ENCODE assay signal across 14 cellular contexts in genomic region chr1:109930252-109930993, GRCh38. TPM values are rescaled to one million over a fixed set of nuclear protein-coding genes. Genes with fewer than 3 reads are reported as not detected.
DNase-seq lines count a peak whose midpoint lies in the region; ATAC-seq, FAIRE-seq and TF ChIP-seq lines count a peak whose summit lies in the region.
"Had no signal": no experiment of that assay in that cellular context is flagged by ENCODE, and none has a peak within 500 bp of the region (broad histone marks: within the 10 kb centered on the region; RNA-seq: fewer than 3 reads in every experiment).

No MANE protein-coding gene starts in this region.

- CTCF ChIA-PET in Caco-2 (lab: Charles Lee) (interaction anchor here (1.0 to 1.8 kb wide), 2 partner anchors 50 to 53 kb away, joined by 3 to 9 read pairs; partner anchors contain the start of gene AHCYL1), OCI-LY7 (lab: Charles Lee; ENCODE audit: unreplicated experiment) (no interaction called here)

- H3K9me2 ChIP-seq in OCI-LY7 (ENCODE audit: insufficient read depth, low read length) (no peaks in the 10 kb centered on the region), hepatocyte (replicated peaks; ENCODE audit: insufficient read depth) (no peaks in the 10 kb centered on the region)

- BruUV-seq in Caco-2 (replicated peaks; lab: Mats Ljungman, UMichigan) = no TSS peak
- BruUV-seq in OCI-LY7 (replicated peaks; lab: Mats Ljungman, UMichigan) = no TSS peak

- WGBS in hepatocyte (ENCODE audit: low lambda C conversion rate, missing lambda C conversion rate) = 90% methylated on average over 9 of the region's 9 CpGs

- FAIRE-seq in urothelium cell line (lab: Jason Lieb, UNC) = no peak
- FAIRE-seq: H54 had no signal

- H3K9me3 Mint-ChIP-seq in Caco-2 (ENCODE audit: unreplicated experiment) = no peaks in the 10 kb centered on the region

- no peak for TF ChIP-seq CTCF in Caco-2 (IDR thresholded peaks at IDR 0.05; ENCODE audit: insufficient read depth in 1 of 2, low read depth in 1 of 2, low read length in 1 of 2, severe bottlenecking in 1 of 2, unreplicated experiment in 1 of 2)
- TF ChIP-seq CTCF in OCI-LY7 (conservative IDR thresholded peaks at IDR 0.05; ENCODE audit: low read length) = 0 out of 2 replicates have a peak, but pooled peaks have one; percentile 22
- no peak for TF ChIP-seq CTCF in hepatocyte (IDR thresholded peaks at IDR 0.05; ENCODE audit: poor library complexity)
- TF ChIP-seq CTCF in WERI-Rb-1 (IDR thresholded peaks at IDR 0.05; ENCODE audit: low read depth, low read length) = no peak

- no peaks in the 10 kb centered on the region for H3K9me3 ChIP-seq in Caco-2
- H3K9me3 ChIP-seq in OCI-LY7 (ENCODE audit: low read length) = no peaks in the 10 kb centered on the region
- no peaks in the 10 kb centered on the region for H3K9me3 ChIP-seq in hepatocyte (ENCODE audit: low read depth)
- H3K9me3 ChIP-seq in WERI-Rb-1 (ENCODE audit: severe bottlenecking) = no peaks in the 10 kb centered on the region

- H3K36me3 ChIP-seq in Caco-2 (ENCODE audit: control insufficient read depth, insufficient read depth, low read length) (no peaks in the 10 kb centered on the region), OCI-LY7 (ENCODE audit: insufficient read depth, low read length) (no peaks in the 10 kb centered on the region), hepatocyte (replicated peaks; ENCODE audit: insufficient read depth, low read depth) (no peaks in the 10 kb centered on the region), WERI-Rb-1 (no peaks in the 10 kb centered on the region; the same call in 1 of the 2 replicates)

- H3K27ac ChIP-seq in OCI-LY7 (ENCODE audit: low read depth, low read length, poor library complexity, severe bottlenecking) (no peak overlapping the region), hepatocyte (peak overlapping the region; percentile 59), WERI-Rb-1 (no peak overlapping the region)
- H3K27ac ChIP-seq: C4-2B had no signal

- H3K4me1 Mint-ChIP-seq in Caco-2 (ENCODE audit: low read depth, unreplicated experiment) = peaks cover 19% of the 10 kb centered on the region

- no peaks in the 10 kb centered on the region for H3K27me3 Mint-ChIP-seq in Caco-2 (ENCODE audit: insufficient read depth, unreplicated experiment)

- DNase-seq in Caco-2 = no peak
- DNase-seq in OCI-LY7 (ENCODE audit: low spot score) = no peak
- DNase-seq in hepatocyte (ENCODE audit: low spot score) = no peak
- peak; percentile 44 for DNase-seq in sciatic nerve (ENCODE audit: low spot score)
- DNase-seq in urothelium cell line (ENCODE audit: low spot score) = no peak
- no peak for DNase-seq in WERI-Rb-1
- DNase-seq in NCI-H774 (lab: John Stamatoyannopoulos, UW) = no peak
- DNase-seq: activated CD4-positive, alpha-beta T cell treated with anti-CD3 and anti-CD28 coated beads, Interleukin-2, amount 50 U/mL, for 48 hours; activated naive CD4-positive, alpha-beta T cell treated with anti-CD3 and anti-CD28 coated beads, Interleukin-2, amount 50 U/mL, for 16 hours; effector CD4-positive, alpha-beta T cell; stimulated activated naive CD4-positive, alpha-beta T cell treated with Interleukin-2 at 50 U/mL for 16 hours had no signal

- H3K27me3 ChIP-seq in Caco-2 (replicated peaks; ENCODE audit: control insufficient read depth, insufficient read depth, low read length) (no peaks in the 10 kb centered on the region), hepatocyte (no peaks in the 10 kb centered on the region), WERI-Rb-1 (ENCODE audit: insufficient read depth, low read depth, severe bottlenecking) (no peaks in the 10 kb centered on the region)

- no peak overlapping the region for H3K4me3 Mint-ChIP-seq in Caco-2 (ENCODE audit: unreplicated experiment)

- H3K4me3 ChIP-seq in Caco-2 (ENCODE audit: low read depth, low read length) (no peak overlapping the region), OCI-LY7 (ENCODE audit: low read depth, low read length, poor library complexity, severe bottlenecking) (no peak overlapping the region), hepatocyte (no peak overlapping the region), WERI-Rb-1 (ENCODE audit: low read depth, low read length) (no peak overlapping the region)

- intact Hi-C loops in Caco-2 (cut with micrococcal nuclease; ENCODE audit: unreplicated experiment) (loop anchor here (2.0 kb wide), 1 partner anchor 54 kb away; the partner anchor contains the start of gene AHCYL1), OCI-LY7 (cut with micrococcal nuclease; ENCODE audit: unreplicated experiment) (no loop called here), sciatic nerve (cut with DNase I) (loop anchor here (5.0 kb wide), 1 partner anchor 337 kb away; no protein-coding TSS in a partner anchor)

- peaks cover 8% of the 10 kb centered on the region for H3K36me3 Mint-ChIP-seq in Caco-2 (ENCODE audit: insufficient read depth, unreplicated experiment)

- H2AFZ ChIP-seq in OCI-LY7 (ENCODE audit: low read length) = no peak overlapping the region
- H2AFZ ChIP-seq in hepatocyte = no peak overlapping the region

- H3K79me2 ChIP-seq in OCI-LY7 (ENCODE audit: insufficient read depth, low read depth, low read length) (no peaks in the 10 kb centered on the region), hepatocyte (no peaks in the 10 kb centered on the region)

- H3K27ac Mint-ChIP-seq in Caco-2 (ENCODE audit: unreplicated experiment) = peak overlapping the region; percentile 83

- H3K4me2 ChIP-seq in OCI-LY7 (ENCODE audit: low read length) (no peak overlapping the region), hepatocyte (no peak overlapping the region)

- ATAC-seq in sciatic nerve = no peak
- no peak for ATAC-seq in HG02870 (IDR thresholded peaks at IDR 0.05; ENCODE audit: unreplicated experiment)

- H4K20me1 ChIP-seq in OCI-LY7 (ENCODE audit: insufficient read depth, low read length) (no peaks in the 10 kb centered on the region), hepatocyte (ENCODE audit: insufficient read depth, poor library complexity, severe bottlenecking) (no peaks in the 10 kb centered on the region)

- H3K4me1 ChIP-seq in Caco-2 = peaks cover 49% of the 10 kb centered on the region
- no peaks in the 10 kb centered on the region for H3K4me1 ChIP-seq in OCI-LY7 (ENCODE audit: insufficient read depth, low read length, poor library complexity, severe bottlenecking)
- peaks cover 37% of the 10 kb centered on the region for H3K4me1 ChIP-seq in hepatocyte (ENCODE audit: insufficient read depth)

- POLR2A ChIA-PET in Caco-2 (lab: Charles Lee) (interaction anchor here (1.6 kb wide), 1 partner anchor 30 kb away, joined by 6 read pairs; no protein-coding TSS in a partner anchor), OCI-LY7 (lab: Charles Lee) (no interaction called here)

RNA-seq across cellular contexts. Expression of gene CSF1, which starts 19.8 kb away (rescaled TPM):
- total RNA-seq in Caco-2 (2022) = 3.7 and 3.9 TPM in 2 replicates
- not detected in 2 replicates for total RNA-seq in OCI-LY7 (2014; rRNA removed; shearing (Covaris generic))
- total RNA-seq in OCI-LY7 (2022) = not detected in 2 replicates
- total RNA-seq in hepatocyte = 9.1 and 9.4 TPM in 2 replicates
- 13.5 and 19.1 TPM in 2 replicates for polyA plus RNA-seq in hepatocyte
- total RNA-seq in sciatic nerve = 61.2 TPM

RNA-seq across cellular contexts. Expression of gene AHCYL1, which starts 54.1 kb away (rescaled TPM):
- 62.6 and 64.2 TPM in 2 replicates for total RNA-seq in Caco-2 (2022)
- 18.5 and 20.5 TPM in 2 replicates for total RNA-seq in OCI-LY7 (2014; rRNA removed; shearing (Covaris generic))
- total RNA-seq in OCI-LY7 (2022) = 45.5 and 52.8 TPM in 2 replicates
- total RNA-seq in hepatocyte = 49.2 and 56.2 TPM in 2 replicates
- polyA plus RNA-seq in hepatocyte = 88.4 and 97.6 TPM in 2 replicates
- 71.3 TPM for total RNA-seq in sciatic nerve
